Comparison of ENCODE assay signal across 8 cellular contexts in genomic region chr1:44354840-44355581, GRCh38. TPM values are rescaled to one million over a fixed set of nuclear protein-coding genes. Genes with fewer than 3 reads are reported as not detected.
DNase-seq lines count a peak whose midpoint lies in the region; ATAC-seq and TF ChIP-seq lines count a peak whose summit lies in the region.

Gene ERI3 (minus strand): TSS chr1:44355257. CDS start chr1:44355026, 231 bp downstream.

- H3K36me3 Mint-ChIP-seq in activated T-helper 2 cell treated with anti-CD3 and anti-CD28 coated beads, Interferon-gamma antibody, Interleukin-2, Interleukin-4, amounts not matched to agents 10 μg/mL and 5 μg/mL and 100 μg/mL, durations not matched to agents 14 hours and 24 hours and 36 hours (ENCODE audit: low read depth): no peaks in the 10 kb centered on the region
- peaks cover 0 to 9% (median 0%) of the 10 kb centered on the region in 3 donors for H3K36me3 Mint-ChIP-seq in naive thymus-derived CD8-positive, alpha-beta T cell

- ATAC-seq in RWPE2 (ENCODE audit: low read depth): peak; percentile 100
- ATAC-seq in naive thymus-derived CD8-positive, alpha-beta T cell: peak; percentile 98 to 99

- H3K4me1 ChIP-seq in RWPE2 (ENCODE audit: insufficient read depth, poor library complexity, severe bottlenecking): peaks cover 4% of the 10 kb centered on the region

- H3K4me1 Mint-ChIP-seq in activated T-helper 2 cell treated with anti-CD3 and anti-CD28 coated beads, Interferon-gamma antibody, Interleukin-2, Interleukin-4, amounts not matched to agents 10 μg/mL and 5 μg/mL and 100 μg/mL, durations not matched to agents 14 hours and 24 hours and 36 hours (ENCODE audit: low read depth): peaks cover 21% of the 10 kb centered on the region
- H3K4me1 Mint-ChIP-seq in naive thymus-derived CD8-positive, alpha-beta T cell: peaks cover 28 to 44% (median 42%) of the 10 kb centered on the region in 4 donors

- no peaks in the 10 kb centered on the region for H3K9me3 ChIP-seq in RWPE2 (ENCODE audit: severe bottlenecking)

- H3K27me3 ChIP-seq in RWPE2 (ENCODE audit: insufficient read depth, poor library complexity, severe bottlenecking): no peaks in the 10 kb centered on the region

- intact Hi-C loops in activated T-helper 2 cell treated with anti-CD3 and anti-CD28 coated beads, Interferon-gamma antibody, Interleukin-2, Interleukin-4, amounts not matched to agents 10 μg/mL and 5 μg/mL and 100 μg/mL, durations not matched to agents 14 hours and 24 hours and 36 hours (cut with micrococcal nuclease): no loop called here

- POLR2A ChIA-PET in naive thymus-derived CD8-positive, alpha-beta T cell (lab: Charles Lee): interaction anchor here (2.6 kb wide), 1 partner anchor 276 kb away, joined by 9 read pairs; no protein-coding TSS in a partner anchor

- peak within 1 kb of the TSS; percentile 97 for H3K4me3 ChIP-seq in RWPE2 (ENCODE audit: severe bottlenecking)
- peak within 1 kb of the TSS; percentile 77 for H3K4me3 ChIP-seq in fibroblast of mammary gland (ENCODE audit: control insufficient read depth, low read depth, low read length)

- H3K27ac Mint-ChIP-seq in activated T-helper 2 cell treated with anti-CD3 and anti-CD28 coated beads, Interferon-gamma antibody, Interleukin-2, Interleukin-4, amounts not matched to agents 10 μg/mL and 5 μg/mL and 100 μg/mL, durations not matched to agents 14 hours and 24 hours and 36 hours: peak within 1 kb of the TSS; percentile 78
- peak within 1 kb of the TSS; percentile 53 to 97 (median 95) for H3K27ac Mint-ChIP-seq in naive thymus-derived CD8-positive, alpha-beta T cell

- no peak for TF ChIP-seq CTCF in RWPE2 (IDR thresholded peaks at IDR 0.05; ENCODE audit: poor library complexity, severe bottlenecking)
- no peak for TF ChIP-seq CTCF in fibroblast of mammary gland (conservative IDR thresholded peaks at IDR 0.05; ENCODE audit: control insufficient read depth, insufficient read depth, low read depth, low read length)

- no peaks in the 10 kb centered on the region for H3K36me3 ChIP-seq in RWPE2 (ENCODE audit: low read depth)

- H3K4me3 Mint-ChIP-seq in activated T-helper 2 cell treated with anti-CD3 and anti-CD28 coated beads, Interferon-gamma antibody, Interleukin-2, Interleukin-4, amounts not matched to agents 10 μg/mL and 5 μg/mL and 100 μg/mL, durations not matched to agents 14 hours and 24 hours and 36 hours (ENCODE audit: low read depth): peak within 1 kb of the TSS; percentile 84
- H3K4me3 Mint-ChIP-seq in naive thymus-derived CD8-positive, alpha-beta T cell: peak within 1 kb of the TSS; percentile 87 to 98 (median 96)

- no peak within 1 kb of the TSS for H3K27ac ChIP-seq in RWPE2 (ENCODE audit: poor library complexity, severe bottlenecking)

- H3K9me3 Mint-ChIP-seq in activated T-helper 2 cell treated with anti-CD3 and anti-CD28 coated beads, Interferon-gamma antibody, Interleukin-2, Interleukin-4, amounts not matched to agents 10 μg/mL and 5 μg/mL and 100 μg/mL, durations not matched to agents 14 hours and 24 hours and 36 hours: no peaks in the 10 kb centered on the region
- H3K9me3 Mint-ChIP-seq in naive thymus-derived CD8-positive, alpha-beta T cell: no peaks in the 10 kb centered on the region

- H3K27me3 Mint-ChIP-seq in activated T-helper 2 cell treated with anti-CD3 and anti-CD28 coated beads, Interferon-gamma antibody, Interleukin-2, Interleukin-4, amounts not matched to agents 10 μg/mL and 5 μg/mL and 100 μg/mL, durations not matched to agents 14 hours and 24 hours and 36 hours (ENCODE audit: low read depth): no peaks in the 10 kb centered on the region
- no peaks in the 10 kb centered on the region for H3K27me3 Mint-ChIP-seq in naive thymus-derived CD8-positive, alpha-beta T cell

- DNase-seq in EH (ENCODE audit: low read depth) (peak; percentile 97), H4 (ENCODE audit: low spot score) (peak; percentile 97), LoVo (ENCODE audit: low spot score) (peak; percentile 99), RWPE2 (ENCODE audit: low spot score) (peak; percentile 97), fibroblast of mammary gland (ENCODE audit: low read depth) (peak; percentile 96)
- DNase-seq in activated T-helper 2 cell treated with anti-CD3 and anti-CD28 coated beads, Interferon-gamma antibody, Interleukin-2, Interleukin-4, amounts not matched to agents 10 μg/mL and 5 μg/mL and 100 μg/mL, durations not matched to agents 14 hours and 24 hours and 36 hours (ENCODE audit: low spot score): peak; percentile 95
- peak; percentile 93 to 98 (median 95) for DNase-seq in naive thymus-derived CD8-positive, alpha-beta T cell
- peak; percentile 92 to 96 (median 94) for DNase-seq in stimulated activated naive CD4-positive, alpha-beta T cell (lab: John Stamatoyannopoulos, UW)

RNA-seq across cellular contexts. Expression of gene ERI3, which starts in this region (rescaled TPM):
- total RNA-seq in H4 (2014; rRNA removed; shearing (Covaris generic)): 108 and 118 TPM in 2 replicates
- total RNA-seq in activated T-helper 2 cell treated with anti-CD3 and anti-CD28 coated beads, Interferon-gamma antibody, Interleukin-2, Interleukin-4, amounts not matched to agents 10 μg/mL and 5 μg/mL and 100 μg/mL, durations not matched to agents 14 hours and 24 hours and 36 hours: 40.6 and 43.5 TPM in 2 replicates
- total RNA-seq in naive thymus-derived CD8-positive, alpha-beta T cell: 10 to 100 TPM; 27.2 to 34.5 TPM
- polyA plus RNA-seq in naive thymus-derived CD8-positive, alpha-beta T cell: 10 to 100 TPM; 43.4 to 45.8 (median 43.6) TPM
